Comparison of ENCODE assay signal across 13 cellular contexts in genomic region chr15:23399207-23399606, GRCh38. TPM values are rescaled to one million over a fixed set of nuclear protein-coding genes. Genes with fewer than 3 reads are reported as not detected.
"Had no signal": no experiment of that assay in that cellular context is flagged by ENCODE, and none has a peak within 500 bp of the region (broad histone marks: within the 10 kb centered on the region; RNA-seq: fewer than 3 reads in every experiment).

No MANE protein-coding gene starts in this region.

RNA-seq across cellular contexts. Expression of gene GOLGA8S, which starts 44.7 kb away (rescaled TPM):
- total RNA-seq: activated T-cell treated with anti-CD3 and anti-CD28 coated beads, Interleukin-2, amount 50 U/mL, for 4 hours; cardiac muscle cell; dermis blood vessel endothelial cell had no signal
- polyA plus RNA-seq: cardiac muscle cell, foreskin keratinocyte had no signal

RNA-seq across cellular contexts. Expression of gene GOLGA6L2, which starts 47.8 kb away (rescaled TPM):
- total RNA-seq: activated B cell treated with CpG ODN at 0.5 μM for 24 hours; activated CD8-positive, alpha-beta T cell treated with anti-CD3 and anti-CD28 coated beads for 36 hours; activated T-cell treated with anti-CD3 and anti-CD28 coated beads, Interleukin-2, amount 50 U/mL, for 4 hours; activated T-helper 17 cell treated with anti-CD3 and anti-CD28 coated beads, Interleukin-2, amount 50 U/mL, for 72 hours; breast epithelium; cardiac muscle cell; cerebellum; dermis blood vessel endothelial cell; esophagus muscularis mucosa; foreskin keratinocyte; gastrocnemius medialis; T-helper 17 cell had no signal
- polyA plus RNA-seq: adipose tissue, cardiac muscle cell, foreskin keratinocyte had no signal
